Comparison of ENCODE assay signal across 1 cellular context in genomic region chr11:65278351-65278750, GRCh38.
TF ChIP-seq lines count a peak whose summit lies in the region.

No MANE protein-coding gene starts in this region.

TF ChIP-seq in SK-N-SH, 30 proteins besides CTCF, POLR2A, EP300 and RAD21:
- TF ChIP-seq PBX3 (IDR thresholded peaks at IDR 0.05) (peak; percentile 73), GABPA (IDR thresholded peaks at IDR 0.05; ENCODE audit: low read depth) (no peak), TEAD4 (IDR thresholded peaks at IDR 0.05; ENCODE audit: borderline replicate concordance, insufficient read depth) (peak; percentile 67; the same call in 1 of the 2 replicates), TCF12 (IDR thresholded peaks at IDR 0.05) (peak; percentile 61; the same call in 1 of the 2 replicates)
